Comparison of ENCODE assay signal across 27 cellular contexts in the genomic region with DNA sequence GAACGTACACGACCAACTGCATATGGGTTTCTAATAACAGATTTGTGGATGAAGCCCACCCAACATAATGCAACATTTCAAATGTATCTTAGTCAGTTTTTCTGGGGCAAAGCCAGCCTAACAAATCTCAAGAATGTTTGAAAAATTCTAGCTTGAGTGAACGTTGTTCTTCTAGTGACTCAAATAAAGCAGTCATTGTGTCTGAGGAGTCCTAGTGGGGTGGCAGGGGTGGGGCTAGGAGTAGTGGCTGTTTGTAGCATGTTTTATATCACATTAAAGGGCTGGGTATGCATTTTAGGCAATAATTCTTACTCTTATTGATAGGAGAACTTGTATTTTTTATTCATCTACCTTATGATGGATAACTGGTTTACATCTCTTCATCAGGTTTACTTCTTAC. TPM values are rescaled to one million over a fixed set of nuclear protein-coding genes. Genes with fewer than 3 reads are reported as not detected.
DNase-seq lines count a peak whose midpoint lies in the region; ATAC-seq and TF ChIP-seq lines count a peak whose summit lies in the region.
"Had no signal": no experiment of that assay in that cellular context is flagged by ENCODE, and none has a peak within 500 bp of the region (broad histone marks: within the 10 kb centered on the region; RNA-seq: fewer than 3 reads in every experiment).

No MANE protein-coding gene starts in this region.

- H3K4me1 ChIP-seq in BLaER1 (peaks cover 28% of the 10 kb centered on the region), PC-3 (ENCODE audit: insufficient read depth, low read length) (peaks cover 67% of the 10 kb centered on the region), esophagus squamous epithelium (peaks cover 3 to 85% (median 27%) of the 10 kb centered on the region in 3 donors), psoas muscle (peaks cover 38% of the 10 kb centered on the region), BE2C (no peaks in the 10 kb centered on the region)

- H3K79me2 ChIP-seq in PC-3 (ENCODE audit: low read length): peaks cover 99% of the 10 kb centered on the region

- intact Hi-C loops in PC-3 (cut with micrococcal nuclease) (no loop called here), esophagus squamous epithelium (cut with DNase I) (no loop called here), psoas muscle (cut with DNase I) (no loop called here)

- peaks cover 15% of the 10 kb centered on the region for H4K20me1 ChIP-seq in BLaER1
- H4K20me1 ChIP-seq in PC-3 (ENCODE audit: low read length): peaks cover 39% of the 10 kb centered on the region

- peak; percentile 28 for ATAC-seq in PC-3
- no peak for ATAC-seq in psoas muscle
- no peak for ATAC-seq in GM19452 (IDR thresholded peaks at IDR 0.05; ENCODE audit: unreplicated experiment)
- no peak for ATAC-seq in GM19395 (IDR thresholded peaks at IDR 0.05; ENCODE audit: unreplicated experiment)
- ATAC-seq: activated CD8-positive, alpha-beta T cell treated with anti-CD3 and anti-CD28 coated beads, Interleukin-2, amount 10 ng/mL, durations not matched to agents 7 days and 5 days; CD8-positive, alpha-beta T cell; effector memory CD8-positive, alpha-beta T cell; K562; natural killer cell treated with Interleukin-12 subunit alpha and Interleukin-12 subunit beta and Interleukin-15 and Interleukin-18, amount 100 ng/mL, for 72 hours had no signal

- H3K9me2 ChIP-seq in PC-3 (replicated peaks; ENCODE audit: low read length): no peaks in the 10 kb centered on the region

- H3K9ac ChIP-seq in BLaER1: no peak overlapping the region
- no peak overlapping the region for H3K9ac ChIP-seq in PC-3 (ENCODE audit: low read length)

- no peaks in the 10 kb centered on the region for H3K36me3 ChIP-seq in BLaER1
- H3K36me3 ChIP-seq in PC-3 (ENCODE audit: low read depth, low read length): peaks cover 18% of the 10 kb centered on the region
- peaks cover 0 to 6% (median 0%) of the 10 kb centered on the region in 3 donors for H3K36me3 ChIP-seq in esophagus squamous epithelium
- peaks cover 2 to 6% of the 10 kb centered on the region in 2 donors for H3K36me3 ChIP-seq in psoas muscle (ENCODE audit: insufficient read depth in 1 of 2, low read depth in 1 of 2)
- H3K36me3 ChIP-seq in BE2C: no peaks in the 10 kb centered on the region
- H3K36me3 ChIP-seq: lower lobe of right lung, thoracic aorta had no signal

- no peak overlapping the region for H3K4me3 ChIP-seq in BLaER1
- H3K4me3 ChIP-seq in PC-3 (ENCODE audit: low read length): no peak overlapping the region
- no peak overlapping the region for H3K4me3 ChIP-seq in esophagus squamous epithelium
- no peak overlapping the region for H3K4me3 ChIP-seq in psoas muscle
- no peak overlapping the region for H3K4me3 ChIP-seq in BE2C (ENCODE audit: low read depth, low read length)
- H3K4me3 ChIP-seq: coronary artery, K562, lower lobe of right lung, mucosa of descending colon, thoracic aorta had no signal

- TF ChIP-seq POLR2A in esophagus squamous epithelium (IDR thresholded peaks at IDR 0.05): no peak

- peaks cover 35% of the 10 kb centered on the region for H3K27me3 ChIP-seq in BLaER1
- H3K27me3 ChIP-seq in PC-3 (ENCODE audit: low read length): no peaks in the 10 kb centered on the region
- no peaks in the 10 kb centered on the region for H3K27me3 ChIP-seq in esophagus squamous epithelium
- no peaks in the 10 kb centered on the region for H3K27me3 ChIP-seq in psoas muscle (ENCODE audit: insufficient read depth in 3 of 3, low read length in 2 of 3)
- H3K27me3 ChIP-seq in BE2C: peaks cover 14% of the 10 kb centered on the region

- H3F3A ChIP-seq in PC-3 (ENCODE audit: low read length, unreplicated experiment): peaks cover 5% of the 10 kb centered on the region

- POLR2A ChIA-PET in PC-3 (lab: Charles Lee; ENCODE audit: unreplicated experiment): interaction anchor here (0.6 to 1.0 kb wide), 2 partner anchors 73 to 110 kb away, joined by 4 to 6 read pairs; no protein-coding TSS in a partner anchor

- no peak overlapping the region for H3K27ac ChIP-seq in BLaER1
- H3K27ac ChIP-seq in PC-3 (ENCODE audit: low read length): no peak overlapping the region; the same call in 1 of the 2 replicates
- peak overlapping the region in 3 of 4 donors; percentile 63 to 82 (median 68) for H3K27ac ChIP-seq in esophagus squamous epithelium
- peak overlapping the region; percentile 33 for H3K27ac ChIP-seq in psoas muscle
- H3K27ac ChIP-seq: thoracic aorta had no signal

- H3K4me2 ChIP-seq in BLaER1 (peak overlapping the region; percentile 54), PC-3 (ENCODE audit: low read length) (no peak overlapping the region)

- H3K9me3 ChIP-seq in BLaER1 (peaks cover 14% of the 10 kb centered on the region), PC-3 (ENCODE audit: low read length) (no peaks in the 10 kb centered on the region), esophagus squamous epithelium (no peaks in the 10 kb centered on the region), psoas muscle (no peaks in the 10 kb centered on the region), BE2C (no peaks in the 10 kb centered on the region)
- H3K9me3 ChIP-seq: lower lobe of right lung, mucosa of descending colon, thoracic aorta had no signal

- WGBS in esophagus squamous epithelium, 2 donors: 68 to 75% methylated on average over 3 of the region's 3 CpGs
- WGBS in psoas muscle, 3 donors: 71 to 81% (median 73%) methylated on average over 3 of the region's 3 CpGs

- DNase-seq in PC-3 (peak; percentile 33), esophagus squamous epithelium (lab: John Stamatoyannopoulos, UW) (no peak), psoas muscle (no peak), hypothalamus (lab: John Stamatoyannopoulos, UW) (no peak), BE2C (no peak)
- DNase-seq: activated CD4-positive, alpha-beta T cell treated with anti-CD3 and anti-CD28 coated beads for 4 hours; activated CD8-positive, alpha-beta T cell treated with anti-CD3 and anti-CD28 coated beads, Interleukin-2, amount 10 ng/mL, durations not matched to agents 7 days and 5 days; activated naive CD4-positive, alpha-beta T cell treated with anti-CD3 and anti-CD28 coated beads, Interleukin-2, amount 50 U/mL, for 16 hours; amygdala; CD8-positive, alpha-beta T cell; effector memory CD8-positive, alpha-beta T cell; EL; erythroblast; lower lobe of right lung; mucosa of descending colon; NCI-H187 treated with DMSO at 0.1 percent for 48 hours; NCI-H524 treated with DMSO at 0.1 percent for 48 hours; Right ventricle myocardium superior; small intestine; stimulated activated naive CD4-positive, alpha-beta T cell treated with Interleukin-2 at 50 U/mL for 16 hours had no signal

- CTCF ChIA-PET in PC-3 (lab: Charles Lee): no interaction called here

- BruUV-seq in PC-3 (replicated peaks; lab: Mats Ljungman, UMichigan): no TSS peak

- TF ChIP-seq CTCF in PC-3 (conservative IDR thresholded peaks at IDR 0.05; ENCODE audit: low read depth, low read length) (no peak), esophagus squamous epithelium (IDR thresholded peaks at IDR 0.05) (no peak), psoas muscle (IDR thresholded peaks at IDR 0.05) (no peak), BE2C (IDR thresholded peaks at IDR 0.05; ENCODE audit: low read depth, low read length) (no peak)

- no peak overlapping the region for H2AFZ ChIP-seq in PC-3 (ENCODE audit: low read length)

RNA-seq across cellular contexts. Expression of a gene that starts 6.0 kb away (rescaled TPM):
- total RNA-seq in PC-3 (2014; rRNA removed) (22.9 and 29.2 TPM in 2 replicates), esophagus squamous epithelium (10 to 100 TPM; 26.3 to 69.9 (median 29.3) TPM), psoas muscle (10 to 100 TPM; 44.8 to 98.1 (median 63.7) TPM)
- 10 to 100 TPM; 12.1 to 98.9 (median 43.4) TPM for polyA plus RNA-seq in psoas muscle
- polyA plus RNA-seq in BE2C (2012; ENCODE audit: insufficient read depth, insufficient read length, low read depth): 1.2 TPM

Comparison
In these comparisons a context has a peak if more than half of its experiments do, and no peak if none do; other contexts are left out.
1. H3K27ac ChIP-seq: peak in esophagus squamous epithelium (3 of 4) and psoas muscle (single experiment); none in BLaER1 (single experiment) and PC-3 (single experiment).